ENCODE assay signal across 8 cellular contexts in genomic region chr14:91060472-91061308, GRCh38. TPM values are rescaled to one million over a fixed set of nuclear protein-coding genes. Genes with fewer than 3 reads are reported as not detected.
DNase-seq lines count a peak whose midpoint lies in the region; ATAC-seq and TF ChIP-seq lines count a peak whose summit lies in the region.

Gene RPS6KA5, minus strand, starts transcription at chr14:91060641. Its CDS starts 207 bp downstream, at chr14:91060434.

- peak within 1 kb of the TSS; percentile 88 to 91 for H3K4me3 ChIP-seq in right atrium auricular region
- peak within 1 kb of the TSS; percentile 83 for H3K4me3 ChIP-seq in psoas muscle
- H3K4me3 ChIP-seq in uterus, result peak within 1 kb of the TSS; percentile 97

- DNase-seq in NCI-H187 treated with DMSO at 0.1 percent for 48 hours (lab: John Stamatoyannopoulos, UW) (peak; percentile 100), anterior cingulate cortex (lab: John Stamatoyannopoulos, UW) (peak; percentile 97 to 100 (median 100)), right atrium auricular region (ENCODE audit: low spot score) (peak; percentile 100), psoas muscle (peak; percentile 100), uterus (peak; percentile 100)

- H3K4me1 ChIP-seq in right atrium auricular region (peaks cover 0 to 16% of the 10 kb centered on the region in 2 donors), psoas muscle (peaks cover 21% of the 10 kb centered on the region), uterus (peaks cover 0 to 5% of the 10 kb centered on the region in 2 donors)

- intact Hi-C loops in T-helper 2 cell treated with Interferon-gamma antibody and Interleukin-4, amounts not matched to agents 100 ng/mL and 5 ng/mL, for 36 hours (cut with micrococcal nuclease), result loop anchor here (1.0 to 10.0 kb wide), 13 partner anchors 18 to 1106 kb away; partner anchors contain the start of genes CCDC88C, DGLUCY, EFCAB11 and GPR68
- intact Hi-C loops in psoas muscle (cut with DNase I), result loop anchor here (2.0 to 5.0 kb wide), 4 partner anchors 37 to 112 kb away; no protein-coding TSS in a partner anchor
- intact Hi-C loops in uterus (cut with DNase I; ENCODE audit: low total_unique reads), result loop anchor here (10.0 kb wide), 1 partner anchor 114 kb away; no protein-coding TSS in a partner anchor

- TF ChIP-seq POLR2A in uterus (IDR thresholded peaks at IDR 0.05), result peak; percentile 92 to 93

- peak; percentile 79 for ATAC-seq in GM18499 (IDR thresholded peaks at IDR 0.05; ENCODE audit: insufficient read depth, unreplicated experiment)
- peak; percentile 85 for ATAC-seq in HG02943 (IDR thresholded peaks at IDR 0.05; ENCODE audit: low read depth, unreplicated experiment)
- ATAC-seq in psoas muscle, result peak; percentile 93 to 96 (median 94)

- H3K36me3 ChIP-seq in right atrium auricular region (no peaks in the 10 kb centered on the region), psoas muscle (ENCODE audit: insufficient read depth in 1 of 2, low read depth in 1 of 2) (no peaks in the 10 kb centered on the region), uterus (no peaks in the 10 kb centered on the region)

- TF ChIP-seq CTCF in right atrium auricular region (IDR thresholded peaks at IDR 0.05), result peak in 1 of 2 donors; percentile 3
- TF ChIP-seq CTCF in psoas muscle (IDR thresholded peaks at IDR 0.05), result no peak
- peak in 3 of 4 experiments; percentile 20 to 57 (median 24) for TF ChIP-seq CTCF in uterus (IDR thresholded peaks at IDR 0.05)

- H3K27ac ChIP-seq in right atrium auricular region, result peak within 1 kb of the TSS; percentile 96 to 99
- peak within 1 kb of the TSS; percentile 94 for H3K27ac ChIP-seq in psoas muscle
- peak within 1 kb of the TSS; percentile 99 for H3K27ac ChIP-seq in uterus

- H3K9me3 ChIP-seq in right atrium auricular region (no peaks in the 10 kb centered on the region), psoas muscle (no peaks in the 10 kb centered on the region), uterus (no peaks in the 10 kb centered on the region)

- H3K27me3 ChIP-seq in right atrium auricular region (no peaks in the 10 kb centered on the region), psoas muscle (ENCODE audit: insufficient read depth in 3 of 3, low read length in 2 of 3) (no peaks in the 10 kb centered on the region), uterus (no peaks in the 10 kb centered on the region)

- 0 to 1% (median 0%) methylated on average over 55 to 69 of the region's 69 CpGs for WGBS in psoas muscle, 3 donors

RNA-seq across cellular contexts. Expression of gene RPS6KA5, which starts in this region (rescaled TPM):
- total RNA-seq in T-helper 2 cell treated with Interferon-gamma antibody and Interleukin-4, amounts not matched to agents 100 ng/mL and 5 ng/mL, for 36 hours, result 50.5 and 52.3 TPM in 2 replicates
- total RNA-seq in right atrium auricular region (1 to 10 TPM; 5.3 to 9.6 TPM), psoas muscle (10 to 100 TPM; 11.5 to 20.0 (median 15.8) TPM), uterus (10 to 100 TPM in 2 of 4 donors, 1 to 10 TPM in 2; 3.8 to 20.0 (median 14.8) TPM)
- polyA plus RNA-seq in psoas muscle, result 1 to 10 TPM in 2 of 3 donors, under 1 TPM in 1; 0.94 to 3.9 (median 3.7) TPM

Comparison
In these comparisons a context has a peak if more than half of its experiments do, and no peak if none do; other contexts are left out.
1. Peak in every context shown above with its lines: DNase-seq, ATAC-seq, H3K4me3 ChIP-seq and H3K27ac ChIP-seq.